Comparison of ENCODE assay signal across 8 cellular contexts in the genomic region with DNA sequence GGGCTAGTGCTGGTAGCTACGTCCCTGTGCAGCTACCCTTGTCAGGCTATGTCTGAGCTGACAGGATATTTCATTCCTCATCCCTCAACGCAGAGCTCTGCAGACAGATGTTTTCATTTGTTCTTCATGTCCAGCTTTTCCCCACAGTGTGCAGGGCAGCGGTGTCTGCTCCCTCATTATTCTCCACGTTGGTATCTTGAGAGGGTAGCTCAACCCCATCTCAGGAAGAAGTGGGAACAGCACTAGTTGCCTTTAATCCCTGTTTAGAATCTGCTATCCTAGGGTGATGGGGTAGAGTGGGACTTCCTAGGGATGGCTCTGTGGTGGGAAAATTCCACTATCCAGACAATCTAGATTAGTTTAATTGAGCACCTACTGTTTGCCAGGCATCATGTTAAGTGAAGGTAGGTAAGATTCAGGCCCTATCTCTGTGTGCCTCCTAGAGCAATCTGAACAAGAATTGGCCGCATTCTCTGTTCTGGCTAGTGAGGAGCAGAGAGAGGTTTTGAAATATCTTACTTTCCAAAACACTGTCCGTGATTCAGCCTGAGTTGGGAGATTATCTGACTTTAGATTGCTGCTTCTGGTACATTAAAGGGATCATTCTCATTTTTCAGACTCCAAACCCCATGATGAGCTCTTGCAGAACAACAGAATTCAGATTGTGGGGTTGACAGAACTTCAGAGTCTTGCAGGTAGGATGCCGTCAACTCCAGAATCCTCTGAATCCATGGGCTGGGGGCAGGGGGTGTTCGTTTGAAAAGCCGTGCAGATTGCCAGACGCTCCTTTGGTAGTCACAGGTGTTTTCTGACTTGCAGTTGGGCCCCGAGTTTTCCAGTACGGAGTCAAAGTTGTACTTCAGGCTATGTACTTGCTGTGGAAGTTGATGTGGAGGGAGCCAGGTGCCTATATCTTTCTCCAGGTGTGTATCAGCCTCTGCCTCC. TPM values are rescaled to one million over a fixed set of nuclear protein-coding genes. Genes with fewer than 3 reads are reported as not detected.
DNase-seq lines count a peak whose midpoint lies in the region; ATAC-seq, FAIRE-seq and TF ChIP-seq lines count a peak whose summit lies in the region.

No MANE protein-coding gene starts in this region.

- no peak for FAIRE-seq in GM12892 (lab: Jason Lieb, UNC)

- no peaks in the 10 kb centered on the region for H3K27me3 ChIP-seq in WERI-Rb-1 (ENCODE audit: insufficient read depth, low read depth, severe bottlenecking)
- H3K27me3 ChIP-seq in left ventricle myocardium inferior (ENCODE audit: low read depth), result no peaks in the 10 kb centered on the region

- H3K9me3 ChIP-seq in WERI-Rb-1 (ENCODE audit: severe bottlenecking), result no peaks in the 10 kb centered on the region
- H3K9me3 ChIP-seq in left ventricle myocardium inferior (replicated peaks), result no peaks in the 10 kb centered on the region

- H3K4me3 ChIP-seq in WERI-Rb-1 (ENCODE audit: low read depth, low read length) (peak overlapping the region; percentile 65), left ventricle myocardium inferior (peak overlapping the region; percentile 91), skin epidermis (peak overlapping the region; percentile 49 to 91 (median 69))

- no peak for TF ChIP-seq CTCF in WERI-Rb-1 (IDR thresholded peaks at IDR 0.05; ENCODE audit: low read depth, low read length)
- no peak for TF ChIP-seq CTCF in left ventricle myocardium inferior (IDR thresholded peaks at IDR 0.05; ENCODE audit: borderline replicate concordance)

- intact Hi-C loops in left ventricle myocardium inferior (cut with micrococcal nuclease), result no loop called here

- no peak for TF ChIP-seq POLR2A in GM12892 (IDR thresholded peaks at IDR 0.05; ENCODE audit: low read depth, low read length)

- H3K36me3 ChIP-seq in WERI-Rb-1, result peaks cover 29% of the 10 kb centered on the region
- peaks cover 30% of the 10 kb centered on the region for H3K36me3 ChIP-seq in left ventricle myocardium inferior

- DNase-seq in WERI-Rb-1, result no peak
- no peak for DNase-seq in left ventricle myocardium inferior
- no peak for DNase-seq in GM12892 (ENCODE audit: insufficient read length)

- H3K27ac ChIP-seq in WERI-Rb-1, result peak overlapping the region; percentile 84
- peak overlapping the region; percentile 91 for H3K27ac ChIP-seq in left ventricle myocardium inferior (replicated peaks)
- H3K27ac ChIP-seq in skin epidermis, result peak overlapping the region in 20 of 21 experiments; percentile 65 to 94 (median 84)

- peaks cover 22% of the 10 kb centered on the region for H3K4me1 ChIP-seq in left ventricle myocardium inferior

- ATAC-seq in GM19395 (IDR thresholded peaks at IDR 0.05; ENCODE audit: unreplicated experiment) (peak; percentile 12), HG03442 (IDR thresholded peaks at IDR 0.05; ENCODE audit: unreplicated experiment) (no peak), HG03025 (IDR thresholded peaks at IDR 0.05; ENCODE audit: low FRiP score, unreplicated experiment) (no peak), HG03045 (IDR thresholded peaks at IDR 0.05; ENCODE audit: unreplicated experiment) (no peak)

RNA-seq across cellular contexts. Expression of a gene that starts 1.0 kb away (rescaled TPM):
- total RNA-seq in left ventricle myocardium inferior, result 7.3 TPM
- 8.6 TPM for polyA plus RNA-seq in GM12892 (2012; ENCODE audit: missing spikeins)

RNA-seq across cellular contexts. Expression of a gene that starts 6.8 kb away (rescaled TPM):
- 5.9 TPM for total RNA-seq in left ventricle myocardium inferior
- 0.23 TPM for polyA plus RNA-seq in GM12892 (2012; ENCODE audit: missing spikeins)

RNA-seq across cellular contexts. Expression of a gene that starts 25.0 kb away (rescaled TPM):
- 7.3 TPM for total RNA-seq in left ventricle myocardium inferior
- polyA plus RNA-seq in GM12892 (2012; ENCODE audit: missing spikeins), result 7.6 TPM

RNA-seq across cellular contexts. Expression of a gene that starts 38.9 kb away (rescaled TPM):
- 6.6 TPM for total RNA-seq in left ventricle myocardium inferior
- polyA plus RNA-seq in GM12892 (2012; ENCODE audit: missing spikeins), result 4.3 TPM
